Comparison of ENCODE assay signal across 9 cellular contexts in genomic region chr1:21935891-21936365, GRCh38. TPM values are rescaled to one million over a fixed set of nuclear protein-coding genes. Genes with fewer than 3 reads are reported as not detected.
DNase-seq lines count a peak whose midpoint lies in the region; ATAC-seq and TF ChIP-seq lines count a peak whose summit lies in the region.
"Had no signal": no experiment of that assay in that cellular context is flagged by ENCODE, and none has a peak within 500 bp of the region (broad histone marks: within the 10 kb centered on the region; RNA-seq: fewer than 3 reads in every experiment).

No MANE protein-coding gene starts in this region.

- no peak for DNase-seq in AG04450 (ENCODE audit: low read depth, low spot score)
- DNase-seq in MG63, result no peak
- DNase-seq in effector memory CD4-positive, alpha-beta T cell, result no peak
- no peak for DNase-seq in naive B cell
- no peak for DNase-seq in A172 (ENCODE audit: low spot score)
- DNase-seq in occipital lobe (lab: John Stamatoyannopoulos, UW), result no peak
- no peak for DNase-seq in hepatic stellate cell (ENCODE audit: low spot score)
- DNase-seq in NCI-H2081 (lab: John Stamatoyannopoulos, UW), result no peak

- peak overlapping the region in 1 of 6 donors; percentile 52 for H3K27ac Mint-ChIP-seq in naive B cell

- H3K9me3 ChIP-seq in AG04450 (ENCODE audit: control insufficient read depth, insufficient read depth, low read length), result no peaks in the 10 kb centered on the region
- no peaks in the 10 kb centered on the region for H3K9me3 ChIP-seq in MG63
- H3K9me3 ChIP-seq in effector memory CD4-positive, alpha-beta T cell (ENCODE audit: control insufficient read depth, low read length), result no peaks in the 10 kb centered on the region

- no peaks in the 10 kb centered on the region for H3K9me3 Mint-ChIP-seq in naive B cell

- H3K27me3 Mint-ChIP-seq in naive B cell, result peaks cover 21 to 35% (median 35%) of the 10 kb centered on the region in 3 donors

- peaks cover 0 to 8% of the 10 kb centered on the region in 2 donors for H3K36me3 Mint-ChIP-seq in naive B cell

- H3K4me1 ChIP-seq in effector memory CD4-positive, alpha-beta T cell (ENCODE audit: control insufficient read depth, insufficient read depth, low read length, poor library complexity, severe bottlenecking), result no peaks in the 10 kb centered on the region

- H3K4me3 ChIP-seq in AG04450 (ENCODE audit: low read depth, low read length) (peak overlapping the region; percentile 86), MG63 (peak overlapping the region; percentile 83)
- peak overlapping the region; percentile 5 for H3K4me3 ChIP-seq in effector memory CD4-positive, alpha-beta T cell (ENCODE audit: insufficient read depth, low read depth, low read length, poor library complexity, severe bottlenecking)

- CTCF ChIA-PET in AG04450 (lab: Charles Lee), result no interaction called here

- peaks cover 12 to 21% (median 18%) of the 10 kb centered on the region in 3 donors for H3K4me1 Mint-ChIP-seq in naive B cell

- peaks cover 41% of the 10 kb centered on the region for H3K36me3 ChIP-seq in MG63
- H3K36me3 ChIP-seq in effector memory CD4-positive, alpha-beta T cell (ENCODE audit: control insufficient read depth, insufficient read depth, low read length), result no peaks in the 10 kb centered on the region

- H3K27me3 ChIP-seq in AG04450 (ENCODE audit: control insufficient read depth, insufficient read depth, low read length), result no peaks in the 10 kb centered on the region
- no peaks in the 10 kb centered on the region for H3K27me3 ChIP-seq in MG63
- no peaks in the 10 kb centered on the region for H3K27me3 ChIP-seq in effector memory CD4-positive, alpha-beta T cell (replicated peaks; ENCODE audit: control insufficient read depth, insufficient read depth, low read length, poor library complexity, severe bottlenecking)

- peak overlapping the region in 6 of 8 donors; percentile 21 to 86 (median 64) for H3K4me3 Mint-ChIP-seq in naive B cell

- ATAC-seq in naive B cell (ENCODE audit: low read depth in 2 of 2), result no peak

- no peak for TF ChIP-seq CTCF in AG04450 (IDR thresholded peaks at IDR 0.05; ENCODE audit: low read depth, low read length)

- no peak overlapping the region for H3K27ac ChIP-seq in AG04450 (ENCODE audit: low read depth, low read length)
- H3K27ac ChIP-seq in effector memory CD4-positive, alpha-beta T cell (ENCODE audit: insufficient read depth, low read length, poor library complexity, severe bottlenecking), result no peak overlapping the region

- POLR2A ChIA-PET in AG04450 (lab: Yijun Ruan, JAX), result interaction anchor here (1.0 to 1.7 kb wide), 3 partner anchors 11 to 26 kb away, joined by 4 to 13 read pairs (median 9); no protein-coding TSS in a partner anchor

RNA-seq across cellular contexts. Expression of gene HSPG2, which starts 1.2 kb away (rescaled TPM):
- polyA plus RNA-seq in AG04450 (2011; rRNA removed) (9.7 and 13.2 TPM in 2 replicates), naive B cell (ENCODE audit: low read depth in 6 of 6) (under 1 TPM in 1 of 6 donors, not detected in 5; 0.07 TPM)
- polyA minus RNA-seq in AG04450 (2011; rRNA and poly(A)+ RNA removed), result 22.1 and 27.9 TPM in 2 replicates
- total RNA-seq in MG63 (2014; rRNA removed; shearing (Covaris generic); ENCODE audit: low replicate concordance), result 28.0 and 70.4 TPM in 2 replicates
- total RNA-seq in A172 (2014; rRNA removed; shearing (Covaris generic)), result 17.9 and 18.3 TPM in 2 replicates
- total RNA-seq in occipital lobe, result 3.7 TPM

RNA-seq across cellular contexts. Expression of gene CELA3B, which starts 40.9 kb away (rescaled TPM):
- polyA plus RNA-seq in AG04450 (2011; rRNA removed) (not detected in 2 replicates), naive B cell (ENCODE audit: low read depth in 6 of 6) (not detected)
- not detected in 2 replicates for polyA minus RNA-seq in AG04450 (2011; rRNA and poly(A)+ RNA removed)
- total RNA-seq in MG63 (2014; rRNA removed; shearing (Covaris generic); ENCODE audit: low replicate concordance), result not detected in 2 replicates
- total RNA-seq in A172 (2014; rRNA removed; shearing (Covaris generic)), result not detected in 2 replicates
- not detected for total RNA-seq in occipital lobe
- total RNA-seq: activated CD8-positive, alpha-beta memory T cell treated with anti-CD3 and anti-CD28 coated beads for 36 hours had no signal

Comparison
In these comparisons a context has a peak if more than half of its experiments do, and no peak if none do; other contexts are left out.
1. H3K4me3 ChIP-seq: peak in every context shown above with its lines; median percentile 86 in AG04450; 83 in MG63; 5 in effector memory CD4-positive, alpha-beta T cell.